ENCODE assay signal across 9 cellular contexts in the genomic region with DNA sequence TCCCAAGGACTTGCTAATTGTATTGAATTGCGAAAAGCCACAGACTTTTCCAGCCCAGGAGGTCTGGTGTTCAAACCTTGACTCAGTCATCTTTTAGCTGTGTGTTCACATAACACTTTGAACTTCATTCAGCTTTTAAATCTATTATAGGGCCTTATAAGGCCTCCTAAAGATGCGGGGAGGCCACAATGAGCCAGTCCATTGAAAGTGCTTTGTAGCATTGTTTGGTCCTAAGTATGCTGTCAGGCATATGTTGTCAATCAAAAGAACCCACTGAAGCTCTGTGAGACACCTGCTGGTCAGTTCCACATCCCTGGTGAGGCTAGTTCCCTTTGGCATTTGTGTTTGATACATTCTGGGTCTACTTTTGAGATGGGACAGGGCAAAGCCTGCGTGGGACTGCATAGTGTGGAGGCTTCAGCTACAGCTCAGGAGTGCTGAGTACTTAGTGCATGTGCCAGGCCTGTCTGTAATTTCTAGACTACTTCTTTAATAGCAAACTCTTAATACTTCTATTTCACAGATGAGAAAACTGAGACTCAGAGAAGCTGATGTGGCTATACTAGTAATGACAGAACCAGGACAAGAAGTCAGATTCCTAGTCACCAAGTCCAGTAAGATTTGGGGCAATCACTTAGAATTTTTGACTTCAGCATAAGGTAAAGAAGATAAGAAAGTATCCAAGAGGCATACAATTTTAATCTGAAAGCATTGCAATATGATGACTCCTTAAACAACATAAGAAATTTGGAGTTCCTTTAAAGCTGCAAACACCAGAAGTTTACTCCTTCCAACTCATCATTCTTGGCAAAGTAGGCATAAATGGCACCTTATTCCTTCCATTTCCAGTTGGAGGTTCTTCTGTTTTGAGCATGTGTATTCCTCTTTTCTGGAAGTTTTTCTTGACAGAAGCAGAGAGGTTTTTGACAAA.
DNase-seq lines count a peak whose midpoint lies in the region; ATAC-seq and TF ChIP-seq lines count a peak whose summit lies in the region.
"Had no signal": no experiment of that assay in that cellular context is flagged by ENCODE, and none has a peak within 500 bp of the region (broad histone marks: within the 10 kb centered on the region; RNA-seq: fewer than 3 reads in every experiment).

No MANE protein-coding gene starts in this region.

- TF ChIP-seq POLR2A in NB4 (IDR thresholded peaks at IDR 0.05; ENCODE audit: extremely low read depth, insufficient read length) (no peak), ovary (IDR thresholded peaks at IDR 0.05) (no peak)

- peaks cover 65% of the 10 kb centered on the region for H3K27me3 Mint-ChIP-seq in endodermal cell (ENCODE audit: insufficient read depth)

- H3K27me3 ChIP-seq in endodermal cell (ENCODE audit: control insufficient read depth, insufficient read depth, low read length, poor library complexity, severe bottlenecking) = peaks cover 47% of the 10 kb centered on the region
- no peaks in the 10 kb centered on the region for H3K27me3 ChIP-seq in ovary
- H3K27me3 ChIP-seq: uterus had no signal

- WGBS in endodermal cell (ENCODE audit: insufficient coverage in 1 of 2, insufficient read length in 1 of 2), 2 experiments = 81 to 86% methylated on average over 2 to 3 of the region's 3 CpGs
- 86 to 92% (median 91%) methylated on average over 3 of the region's 3 CpGs for WGBS in ovary, 3 donors

- DNase-seq in NB4 (ENCODE audit: low read depth) (peak; percentile 5), endodermal cell (no peak), retinal pigment epithelial cell (ENCODE audit: low read depth) (no peak), NCI-H2227 (lab: John Stamatoyannopoulos, UW; ENCODE audit: unreplicated experiment) (no peak), NCI-H510A (lab: John Stamatoyannopoulos, UW) (no peak), ovary (no peak)
- DNase-seq: uterus had no signal

- H3K27ac Mint-ChIP-seq in endodermal cell = peak overlapping the region; percentile 44

- H3K27ac ChIP-seq in endodermal cell (ENCODE audit: low read depth, low read length) (no peak overlapping the region), ovary (no peak overlapping the region)
- H3K27ac ChIP-seq: SK-N-MC, uterus had no signal

- no peak for TF ChIP-seq EP300 in ovary (IDR thresholded peaks at IDR 0.05)

- H3K9me3 Mint-ChIP-seq in endodermal cell = no peaks in the 10 kb centered on the region

- H3K4me3 Mint-ChIP-seq in endodermal cell = no peak overlapping the region

- intact Hi-C loops in ovary (cut with DNase I) = loop anchor here in 1 of 4 donors (5.0 kb wide), 1 partner anchor 249 kb away; no protein-coding TSS in a partner anchor

- TF ChIP-seq CTCF in NB4 (IDR thresholded peaks at IDR 0.05; ENCODE audit: low read depth, low read length) = no peak
- TF ChIP-seq CTCF in endodermal cell (conservative IDR thresholded peaks at IDR 0.05) = peak; percentile 70
- TF ChIP-seq CTCF in retinal pigment epithelial cell (conservative IDR thresholded peaks at IDR 0.05; ENCODE audit: low read depth, low read length) = peak; percentile 40
- TF ChIP-seq CTCF in ovary (IDR thresholded peaks at IDR 0.05) = no peak

- H3K4me1 Mint-ChIP-seq in endodermal cell = peaks cover 51% of the 10 kb centered on the region

- H3K9me3 ChIP-seq in endodermal cell (ENCODE audit: control insufficient read depth, low read length) (peaks cover 9% of the 10 kb centered on the region), ovary (no peaks in the 10 kb centered on the region)
- H3K9me3 ChIP-seq: uterus had no signal

- H3K36me3 Mint-ChIP-seq in endodermal cell (ENCODE audit: low read depth) = no peaks in the 10 kb centered on the region

- peaks cover 21% of the 10 kb centered on the region for H3K4me1 ChIP-seq in endodermal cell (ENCODE audit: control insufficient read depth, insufficient read depth, low read length)
- H3K4me1 ChIP-seq in ovary (ENCODE audit: insufficient read depth) = no peaks in the 10 kb centered on the region
- H3K4me1 ChIP-seq: uterus had no signal

- H3K36me3 ChIP-seq in endodermal cell (ENCODE audit: control insufficient read depth, insufficient read depth, low read length) (no peaks in the 10 kb centered on the region), ovary (no peaks in the 10 kb centered on the region)
- H3K36me3 ChIP-seq: uterus had no signal

- peak; percentile 45 for ATAC-seq in GM18498 (IDR thresholded peaks at IDR 0.05; ENCODE audit: unreplicated experiment)

- H3K9ac ChIP-seq in endodermal cell (ENCODE audit: extremely low read depth, low read length, poor library complexity, severe bottlenecking) = no peak overlapping the region

- no peak overlapping the region for H3K4me3 ChIP-seq in NB4 (ENCODE audit: low read depth, low read length)
- H3K4me3 ChIP-seq in endodermal cell (ENCODE audit: low read length) = no peak overlapping the region
- no peak overlapping the region for H3K4me3 ChIP-seq in retinal pigment epithelial cell (ENCODE audit: low read length)
- H3K4me3 ChIP-seq in ovary = no peak overlapping the region
- H3K4me3 ChIP-seq: SK-N-MC, uterus had no signal

Comparison
In these comparisons a context has a peak if more than half of its experiments do, and no peak if none do; other contexts are left out.
1. CTCF ChIP-seq: peak in endodermal cell (single experiment) and retinal pigment epithelial cell (single experiment); none in NB4 (single experiment) and ovary (0 of 3).